Comparison of ENCODE assay signal across 8 cellular contexts in genomic region chr3:38039899-38040261, GRCh38. TPM values are rescaled to one million over a fixed set of nuclear protein-coding genes. Genes with fewer than 3 reads are reported as not detected.
DNase-seq lines count a peak whose midpoint lies in the region; ATAC-seq and TF ChIP-seq lines count a peak whose summit lies in the region.

No MANE protein-coding gene starts in this region.

- 34% methylated on average over 11 of the region's 11 CpGs for WGBS in liver

- peak overlapping the region; percentile 91 to 97 for H3K27ac Mint-ChIP-seq in T-cell

- peak; percentile 48 for TF ChIP-seq CTCF in choroid plexus epithelial cell (conservative IDR thresholded peaks at IDR 0.05; ENCODE audit: low read depth, low read length)
- TF ChIP-seq CTCF in liver (IDR thresholded peaks at IDR 0.05; ENCODE audit: low read depth, low read length, missing input control): no peak

- TF ChIP-seq RAD21 in liver (IDR thresholded peaks at IDR 0.05): peak; percentile 44 to 49

- CTCF ChIA-PET in T-cell (lab: Charles Lee): interaction anchor here (0.6 to 3.1 kb wide), 8 partner anchors 11 to 1319 kb away, joined by 3 to 20 read pairs (median 4); partner anchors contain the start of genes ACAA1 (in 1 of the 2) and PLCD1 (in 1 of the 2)

- peaks cover 0 to 7% (median 0%) of the 10 kb centered on the region in 3 donors for H3K9me3 Mint-ChIP-seq in T-cell

- H3K36me3 Mint-ChIP-seq in T-cell: peaks cover 4% of the 10 kb centered on the region

- no peaks in the 10 kb centered on the region for H3K27me3 ChIP-seq in liver (ENCODE audit: control insufficient read depth in 4 of 4, insufficient read depth in 4 of 4, low read length in 3 of 4)

- H3K9ac ChIP-seq in liver (ENCODE audit: low read depth in 1 of 2, low read length in 2 of 2): no peak overlapping the region

- H3K36me3 ChIP-seq in liver (ENCODE audit: control insufficient read depth in 4 of 4, insufficient read depth in 3 of 4, low read depth in 1 of 4, low read length in 3 of 4): no peaks in the 10 kb centered on the region

- H3K9me3 ChIP-seq in liver (ENCODE audit: control insufficient read depth in 4 of 4, low read length in 3 of 4): no peaks in the 10 kb centered on the region

- peaks cover 30 to 42% (median 34%) of the 10 kb centered on the region in 3 donors for H3K4me1 Mint-ChIP-seq in T-cell

- POLR2A ChIA-PET in T-cell (lab: Charles Lee): interaction anchor here in 1 of 2 donors (1.4 kb wide), 1 partner anchor 10 kb away, joined by 8 read pairs; the partner anchor contains the start of gene PLCD1

- ATAC-seq in HG03025 (IDR thresholded peaks at IDR 0.05; ENCODE audit: low FRiP score, unreplicated experiment): peak; percentile 46
- peak; percentile 48 to 60 (median 56) for ATAC-seq in T-cell (replicated peaks in 1 of 4)

- peaks cover 0 to 8% (median 4%) of the 10 kb centered on the region in 4 donors for H3K4me1 ChIP-seq in liver (ENCODE audit: control insufficient read depth in 4 of 4, insufficient read depth in 4 of 4, low read length in 3 of 4)

- H3K27ac ChIP-seq in liver (ENCODE audit: low read depth in 1 of 2, low read length in 2 of 2): no peak overlapping the region

- H3K27me3 Mint-ChIP-seq in T-cell: no peaks in the 10 kb centered on the region

- DNase-seq in activated T-cell treated with anti-CD3 and anti-CD28 coated beads for 1 hour (ENCODE audit: low read depth): peak; percentile 33
- no peak for DNase-seq in activated T-cell treated with anti-CD3 and anti-CD28 coated beads for 4 hours
- DNase-seq in T-cell: peak in 31 of 34 experiments; percentile 15 to 59 (median 38)
- DNase-seq in choroid plexus epithelial cell (ENCODE audit: low read depth): peak; percentile 48
- DNase-seq in stimulated activated naive CD4-positive, alpha-beta T cell (lab: John Stamatoyannopoulos, UW): peak; percentile 25 to 62 (median 38)
- no peak for DNase-seq in kidney glomerular epithelial cell (lab: John Stamatoyannopoulos, UW)

- no peak overlapping the region for H3K4me3 ChIP-seq in choroid plexus epithelial cell (ENCODE audit: low read depth, low read length)
- H3K4me3 ChIP-seq in liver (ENCODE audit: low read depth in 1 of 3, low read length in 3 of 3): no peak overlapping the region

- H3K4me3 Mint-ChIP-seq in T-cell: peak overlapping the region; percentile 82 to 91 (median 84)

TF ChIP-seq in liver, 16 proteins besides CTCF, POLR2A, EP300 and RAD21:
- no peak for TF ChIP-seq ATF3 (IDR thresholded peaks at IDR 0.05)
- no peak for TF ChIP-seq REST (IDR thresholded peaks at IDR 0.05)
- no peak for TF ChIP-seq YY1 (IDR thresholded peaks at IDR 0.05)
- TF ChIP-seq JUND (IDR thresholded peaks at IDR 0.05): no peak
- TF ChIP-seq HNF4G (IDR thresholded peaks at IDR 0.05): no peak
- no peak for TF ChIP-seq FOXA1 (IDR thresholded peaks at IDR 0.05)
- no peak for TF ChIP-seq MAX (IDR thresholded peaks at IDR 0.05)
TF ChIP-seq in liver: peak in this region for 0.

RNA-seq across cellular contexts. Expression of gene DLEC1, which starts 0.9 kb away (rescaled TPM):
- 10 to 100 TPM in 3 of 5 donors, 1 to 10 TPM in 2; 4.7 to 21.7 (median 17.8) TPM for total RNA-seq in T-cell
- total RNA-seq in liver: under 1 TPM; 0.09 to 0.17 TPM
- under 1 TPM; 0.43 to 0.63 TPM for polyA plus RNA-seq in liver

RNA-seq across cellular contexts. Expression of gene PLCD1, which starts 10.4 kb away (rescaled TPM):
- total RNA-seq in T-cell: 10 to 100 TPM; 31.3 to 91.0 (median 75.7) TPM
- total RNA-seq in liver: 10 to 100 TPM in 1 of 2 donors, 1 to 10 TPM in 1; 9.5 to 10.5 TPM
- polyA plus RNA-seq in liver: 1 to 10 TPM; 6.7 to 8.7 TPM

RNA-seq across cellular contexts. Expression of gene VILL, which starts 49.3 kb away (rescaled TPM):
- total RNA-seq in T-cell (10 to 100 TPM; 26.6 to 44.6 (median 42.1) TPM), liver (1 to 10 TPM; 2.2 to 3.5 TPM)
- polyA plus RNA-seq in liver: 1 to 10 TPM in 1 of 2 donors, under 1 TPM in 1; 0.88 to 1.1 TPM

Comparison
In these comparisons a context has a peak if more than half of its experiments do, and no peak if none do; other contexts are left out.
1. DNase-seq: peak in activated T-cell treated with anti-CD3 and anti-CD28 coated beads for 1 hour (single experiment), T-cell (31 of 34), choroid plexus epithelial cell (single experiment) and stimulated activated naive CD4-positive, alpha-beta T cell (6 of 6); none in activated T-cell treated with anti-CD3 and anti-CD28 coated beads for 4 hours (single experiment) and kidney glomerular epithelial cell (single experiment).
2. RNA of gene DLEC1, which starts 0.9 kb away (total RNA-seq): 4.7 to 21.7 TPM in T-cell; 0.09 to 0.17 TPM in liver; every median in the first group is over 4 times any median in the second.
3. RNA of gene VILL, which starts 49.3 kb away (total RNA-seq): 26.6 to 44.6 TPM in T-cell; 2.2 to 3.5 TPM in liver; every median in the first group is over 4 times any median in the second.